10 cellular contexts compared by ENCODE assay signal in the genomic region with DNA sequence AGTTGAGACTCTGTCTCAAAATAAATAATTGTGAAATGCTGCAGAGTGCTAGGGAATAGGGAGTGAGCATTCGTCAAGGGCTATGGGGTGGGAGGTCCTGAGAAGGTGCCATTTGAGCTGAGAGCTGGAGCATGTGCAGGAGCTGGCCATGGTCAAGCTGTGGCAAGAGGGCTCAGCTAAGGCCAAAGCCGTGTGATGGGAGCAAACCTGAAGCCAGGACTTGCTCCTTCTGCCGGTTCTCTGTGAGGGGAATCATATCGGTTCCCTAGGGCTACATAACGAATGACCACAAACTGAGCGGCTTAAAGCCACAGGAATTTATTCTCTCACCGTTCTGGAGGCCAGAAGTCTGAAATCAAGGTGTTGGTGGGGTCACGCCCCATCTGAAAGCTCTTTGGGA. TPM values are rescaled to one million over a fixed set of nuclear protein-coding genes. Genes with fewer than 3 reads are reported as not detected.
DNase-seq lines count a peak whose midpoint lies in the region; ATAC-seq and TF ChIP-seq lines count a peak whose summit lies in the region.
"Had no signal": no experiment of that assay in that cellular context is flagged by ENCODE, and none has a peak within 500 bp of the region (broad histone marks: within the 10 kb centered on the region; RNA-seq: fewer than 3 reads in every experiment).

No MANE protein-coding gene starts in this region.

- WGBS in H9 (ENCODE audit: extremely low coverage, insufficient read length, low lambda C conversion rate), result no CpG with 5 or more reads among the region's 8 CpGs
- 81% methylated on average over 8 of the region's 8 CpGs for WGBS in mesenchymal stem cell

- no peak overlapping the region for H4K91ac ChIP-seq in H9 (ENCODE audit: insufficient read length, low read depth, low read length)
- no peak overlapping the region for H4K91ac ChIP-seq in mesenchymal stem cell (ENCODE audit: low read length)

- H4K5ac ChIP-seq in H9 (ENCODE audit: insufficient read length, low read depth, low read length), result no peak overlapping the region

- H4K8ac ChIP-seq in H9 (replicated peaks; ENCODE audit: insufficient read length, low read depth, low read length), result no peak overlapping the region
- H4K8ac ChIP-seq in mesenchymal stem cell (ENCODE audit: low read length), result no peak overlapping the region

- H2BK12ac ChIP-seq in H9 (ENCODE audit: insufficient read length, low read depth, low read length), result no peak overlapping the region
- H2BK12ac ChIP-seq in mesenchymal stem cell (ENCODE audit: low read length in 2 of 2), result no peak overlapping the region

- peaks cover 37 to 53% (median 43%) of the 10 kb centered on the region in 11 experiments for H3K36me3 ChIP-seq in BLaER1 treated with 17β-estradiol and CSF1 and Interleukin-3, amounts not matched to agents 10 nM and 100 nM
- H3K36me3 ChIP-seq in mesenchymal stem cell (ENCODE audit: control insufficient read depth in 1 of 2, insufficient read depth in 2 of 2, low read depth in 1 of 2, low read length in 2 of 2), result peaks cover 29 to 36% of the 10 kb centered on the region in 2 experiments

- H2AK5ac ChIP-seq in H9 (ENCODE audit: insufficient read length, low read length) (no peak overlapping the region), mesenchymal stem cell (ENCODE audit: low read length, severe bottlenecking) (no peak overlapping the region)

- ATAC-seq in T-helper 17 cell (no peak), HG02610 (IDR thresholded peaks at IDR 0.05; ENCODE audit: unreplicated experiment) (no peak), GM19463 (IDR thresholded peaks at IDR 0.05; ENCODE audit: unreplicated experiment) (no peak), GM21360 (IDR thresholded peaks at IDR 0.05; ENCODE audit: unreplicated experiment) (no peak)
- no peak for ATAC-seq in stimulated activated effector memory CD8-positive, alpha-beta T cell treated with anti-CD3 and anti-CD28 coated beads, Interleukin-12 subunit alpha, Interleukin-12 subunit beta, amount 100 ng/mL, for 72 hours

- no peak for TF ChIP-seq CTCF in H9 (conservative IDR thresholded peaks at IDR 0.05)

- H3K56ac ChIP-seq in H9 (ENCODE audit: insufficient read length, low read depth, low read length), result no peak overlapping the region

- H3K9ac ChIP-seq in BLaER1 treated with 17β-estradiol and CSF1 and Interleukin-3, amounts not matched to agents 10 nM and 100 nM, result peak overlapping the region in 10 of 11 experiments; percentile 6 to 100 (median 54); a peak in 17 of 22 replicates
- H3K9ac ChIP-seq in H9 (ENCODE audit: extremely low read depth, insufficient read length, low read length), result no peak overlapping the region
- H3K9ac ChIP-seq in mesenchymal stem cell (ENCODE audit: low read length), result no peak overlapping the region

- H3K36me3 Mint-ChIP-seq in H9 (ENCODE audit: insufficient read depth in 1 of 3, low read depth in 3 of 3) (peaks cover 25 to 30% (median 29%) of the 10 kb centered on the region in 3 experiments), T-helper 17 cell (ENCODE audit: low read depth) (peaks cover 4% of the 10 kb centered on the region)
- peaks cover 58% of the 10 kb centered on the region for H3K36me3 Mint-ChIP-seq in stimulated activated effector memory CD8-positive, alpha-beta T cell treated with anti-CD3 and anti-CD28 coated beads, Interleukin-12 subunit alpha, Interleukin-12 subunit beta, amount 100 ng/mL, for 72 hours

- H2AFZ ChIP-seq in H9 (ENCODE audit: low read length), result no peak overlapping the region
- no peak overlapping the region for H2AFZ ChIP-seq in mesenchymal stem cell (ENCODE audit: low read depth, low read length)

- H3K4me3 ChIP-seq in BLaER1 treated with 17β-estradiol and CSF1 and Interleukin-3, amounts not matched to agents 10 nM and 100 nM, result peak overlapping the region in 3 of 10 experiments; percentile 6 to 91 (median 11); a peak in 3 of 20 replicates
- no peak overlapping the region for H3K4me3 ChIP-seq in mesenchymal stem cell (ENCODE audit: insufficient read depth in 1 of 2, low read depth in 1 of 2, low read length in 2 of 2)

- H3K4me3 Mint-ChIP-seq in H9 (peak overlapping the region; percentile 10 to 25; a peak in 2 of 5 replicates), T-helper 17 cell (peak overlapping the region; percentile 25)
- no peak overlapping the region for H3K4me3 Mint-ChIP-seq in stimulated activated effector memory CD8-positive, alpha-beta T cell treated with anti-CD3 and anti-CD28 coated beads, Interleukin-12 subunit alpha, Interleukin-12 subunit beta, amount 100 ng/mL, for 72 hours

- H2BK120ac ChIP-seq in H9 (ENCODE audit: low read depth, low read length, poor library complexity, severe bottlenecking), result no peak overlapping the region
- H2BK120ac ChIP-seq in mesenchymal stem cell (ENCODE audit: low read depth, low read length), result no peak overlapping the region

- H3K18ac ChIP-seq in H9 (ENCODE audit: insufficient read length, low read depth, low read length) (no peak overlapping the region), mesenchymal stem cell (ENCODE audit: low read depth in 1 of 2, low read length in 2 of 2) (no peak overlapping the region)

- peaks cover 9% of the 10 kb centered on the region in 2 experiments for H3K9me3 Mint-ChIP-seq in H9
- no peaks in the 10 kb centered on the region for H3K9me3 Mint-ChIP-seq in stimulated activated effector memory CD8-positive, alpha-beta T cell treated with anti-CD3 and anti-CD28 coated beads, Interleukin-12 subunit alpha, Interleukin-12 subunit beta, amount 100 ng/mL, for 72 hours

- H2BK20ac ChIP-seq in H9 (ENCODE audit: low read depth, low read length, poor library complexity, severe bottlenecking), result no peak overlapping the region

- H3K27ac ChIP-seq in BLaER1 treated with 17β-estradiol and CSF1 and Interleukin-3, amounts not matched to agents 10 nM and 100 nM, result peak overlapping the region in 9 of 11 experiments; percentile 20 to 100 (median 98); a peak in 18 of 22 replicates
- H3K27ac ChIP-seq in H9 (ENCODE audit: insufficient read length, low read depth, low read length) (no peak overlapping the region), mesenchymal stem cell (ENCODE audit: low read length, poor library complexity, severe bottlenecking) (no peak overlapping the region)

- no peak overlapping the region for H3K14ac ChIP-seq in H9 (ENCODE audit: insufficient read depth, low read length)
- H3K14ac ChIP-seq in mesenchymal stem cell (ENCODE audit: low read length in 2 of 2), result no peak overlapping the region

- H3K27ac Mint-ChIP-seq in H9 (no peak overlapping the region), T-helper 17 cell (no peak overlapping the region)
- no peak overlapping the region for H3K27ac Mint-ChIP-seq in stimulated activated effector memory CD8-positive, alpha-beta T cell treated with anti-CD3 and anti-CD28 coated beads, Interleukin-12 subunit alpha, Interleukin-12 subunit beta, amount 100 ng/mL, for 72 hours

- H3K9me3 ChIP-seq in BLaER1 treated with 17β-estradiol and CSF1 and Interleukin-3, amounts not matched to agents 10 nM and 100 nM (replicated peaks in 1 of 11), result peaks cover 23 to 50% (median 30%) of the 10 kb centered on the region in 11 experiments
- H3K9me3 ChIP-seq in H9 (ENCODE audit: control insufficient read depth, low read depth, low read length) (peaks cover 7% of the 10 kb centered on the region), T-helper 17 cell (ENCODE audit: control insufficient read depth, low read length, poor library complexity, severe bottlenecking) (no peaks in the 10 kb centered on the region), mesenchymal stem cell (ENCODE audit: control insufficient read depth, low read length) (peaks cover 26% of the 10 kb centered on the region)

- H3K4me1 Mint-ChIP-seq in H9 (peaks cover 14 to 18% of the 10 kb centered on the region in 2 experiments), T-helper 17 cell (peaks cover 16% of the 10 kb centered on the region)
- H3K4me1 Mint-ChIP-seq in stimulated activated effector memory CD8-positive, alpha-beta T cell treated with anti-CD3 and anti-CD28 coated beads, Interleukin-12 subunit alpha, Interleukin-12 subunit beta, amount 100 ng/mL, for 72 hours, result peaks cover 28% of the 10 kb centered on the region

- no peak overlapping the region for H3T11ph ChIP-seq in H9 (ENCODE audit: low read length)

- H3K4ac ChIP-seq in H9 (ENCODE audit: low read depth, low read length) (no peak overlapping the region), mesenchymal stem cell (ENCODE audit: low read depth in 1 of 2, low read length in 2 of 2) (no peak overlapping the region)

- H3K27me3 Mint-ChIP-seq in H9 (ENCODE audit: low read depth) (no peaks in the 10 kb centered on the region; the same call in 1 of the 2 replicates), T-helper 17 cell (no peaks in the 10 kb centered on the region)

- peaks cover 0 to 10% (median 0%) of the 10 kb centered on the region in 11 experiments; a peak in 6 of 22 replicates for H4K20me1 ChIP-seq in BLaER1 treated with 17β-estradiol and CSF1 and Interleukin-3, amounts not matched to agents 10 nM and 100 nM
- no peaks in the 10 kb centered on the region for H4K20me1 ChIP-seq in H9 (ENCODE audit: control insufficient read depth, insufficient read depth, insufficient read length)

- H2BK5ac ChIP-seq in H9 (ENCODE audit: insufficient read length, low read length) (no peak overlapping the region), mesenchymal stem cell (ENCODE audit: low read depth, low read length, poor library complexity, severe bottlenecking) (no peak overlapping the region)

- H3K23me2 ChIP-seq in H9 (ENCODE audit: insufficient read length, low read depth, low read length, poor library complexity, severe bottlenecking), result peaks cover 7% of the 10 kb centered on the region

- H3K4me2 ChIP-seq in BLaER1 treated with 17β-estradiol and CSF1 and Interleukin-3, amounts not matched to agents 10 nM and 100 nM, result peak overlapping the region; percentile 85 to 99 (median 95)
- no peak overlapping the region for H3K4me2 ChIP-seq in H9 (ENCODE audit: insufficient read depth, insufficient read length, low read length)
- peak overlapping the region; percentile 40 for H3K4me2 ChIP-seq in mesenchymal stem cell (ENCODE audit: low read length, poor library complexity, severe bottlenecking)

- DNase-seq in H9, result no peak
- DNase-seq in T-helper 17 cell, result no peak
- DNase-seq in mesenchymal stem cell, result peak; percentile 33
- DNase-seq in stimulated activated effector memory CD8-positive, alpha-beta T cell treated with anti-CD3 and anti-CD28 coated beads, Interleukin-12 subunit alpha, Interleukin-12 subunit beta, amount 100 ng/mL, for 72 hours (ENCODE audit: low spot score in 2 of 2), result no peak
- DNase-seq: C1 segment of cervical spinal cord, NCI-H1930 had no signal

- H3K27me3 ChIP-seq in BLaER1 treated with 17β-estradiol and CSF1 and Interleukin-3, amounts not matched to agents 10 nM and 100 nM, result no peaks in the 10 kb centered on the region
- no peaks in the 10 kb centered on the region for H3K27me3 ChIP-seq in H9 (ENCODE audit: insufficient read depth, low read length)
- no peaks in the 10 kb centered on the region for H3K27me3 ChIP-seq in mesenchymal stem cell (ENCODE audit: control insufficient read depth in 1 of 2, insufficient read depth in 1 of 2, low read length in 2 of 2)

- H3K79me1 ChIP-seq in H9 (ENCODE audit: insufficient read depth, low read depth, low read length, poor library complexity, severe bottlenecking) (no peaks in the 10 kb centered on the region), mesenchymal stem cell (replicated peaks; ENCODE audit: low read length, poor library complexity, severe bottlenecking) (peaks cover 28% of the 10 kb centered on the region)

- peaks cover 34 to 59% (median 52%) of the 10 kb centered on the region in 10 experiments for H3K4me1 ChIP-seq in BLaER1 treated with 17β-estradiol and CSF1 and Interleukin-3, amounts not matched to agents 10 nM and 100 nM
- H3K4me1 ChIP-seq in H9 (ENCODE audit: insufficient read depth, low read length), result no peaks in the 10 kb centered on the region
- H3K4me1 ChIP-seq in mesenchymal stem cell (ENCODE audit: control insufficient read depth, insufficient read depth, low read depth, low read length), result peaks cover 20% of the 10 kb centered on the region

- H3K79me2 ChIP-seq in H9 (ENCODE audit: insufficient read depth, low read length), result no peaks in the 10 kb centered on the region

- H3K23ac ChIP-seq in H9 (ENCODE audit: insufficient read length, low read depth, low read length) (no peak overlapping the region), mesenchymal stem cell (ENCODE audit: low read length in 2 of 2) (no peak overlapping the region)

- H2BK15ac ChIP-seq in H9 (ENCODE audit: low read depth, low read length), result no peak overlapping the region
- H2BK15ac ChIP-seq in mesenchymal stem cell (ENCODE audit: low read depth, poor library complexity, severe bottlenecking), result no peak overlapping the region

RNA-seq across cellular contexts. Expression of a gene that starts 2.4 kb away (rescaled TPM):
- total RNA-seq in H9 (2021) (73.1 and 76.0 TPM in 2 replicates), T-helper 17 cell (10 to 100 TPM; 48.6 to 53.7 TPM)
- 128 TPM for polyA plus RNA-seq in mesenchymal stem cell (2013, experiment 1 of 2)
- polyA plus RNA-seq in mesenchymal stem cell (2013, experiment 2 of 2), result 128 TPM

RNA-seq across cellular contexts. Expression of a gene that starts 41.6 kb away (rescaled TPM):
- total RNA-seq in H9 (2021), result 45.3 and 48.5 TPM in 2 replicates
- 10 to 100 TPM; 42.1 to 42.4 TPM for total RNA-seq in T-helper 17 cell
- polyA plus RNA-seq in mesenchymal stem cell (2013, experiment 1 of 2), result 163 TPM
- polyA plus RNA-seq in mesenchymal stem cell (2013, experiment 2 of 2), result 171 TPM

RNA-seq across cellular contexts. Expression of a gene that starts 43.5 kb away (rescaled TPM):
- 6.3 and 6.4 TPM in 2 replicates for total RNA-seq in H9 (2021)
- total RNA-seq in T-helper 17 cell, result 1 to 10 TPM; 5.8 to 7.1 TPM
- polyA plus RNA-seq in mesenchymal stem cell (2013, experiment 1 of 2), result 8.3 TPM
- polyA plus RNA-seq in mesenchymal stem cell (2013, experiment 2 of 2), result 7.9 TPM

RNA-seq across cellular contexts. Expression of a gene that starts 53.1 kb away (rescaled TPM):
- total RNA-seq in H9 (2021) (not detected in 2 replicates), T-helper 17 cell (not detected)
- not detected for polyA plus RNA-seq in mesenchymal stem cell (2013, experiment 1 of 2)
- polyA plus RNA-seq in mesenchymal stem cell (2013, experiment 2 of 2), result not detected

Comparison
In these comparisons a context has a peak if more than half of its experiments do, and no peak if none do; other contexts are left out.
1. H3K27ac ChIP-seq: peak in BLaER1 treated with 17β-estradiol and CSF1 and Interleukin-3, amounts not matched to agents 10 nM and 100 nM (9 of 11); none in H9 (single experiment) and mesenchymal stem cell (single experiment).
2. H3K9ac ChIP-seq: peak in BLaER1 treated with 17β-estradiol and CSF1 and Interleukin-3, amounts not matched to agents 10 nM and 100 nM (10 of 11); none in H9 (single experiment) and mesenchymal stem cell (single experiment).